28 cellular contexts compared by ENCODE assay signal in genomic region chr15:75887178-75887577, GRCh38. TPM values are rescaled to one million over a fixed set of nuclear protein-coding genes. Genes with fewer than 3 reads are reported as not detected.
A peak's percentile ranks its signal among the peaks of the same experiment; 100 is the strongest.
DNase-seq lines count a peak whose midpoint lies in the region; ATAC-seq, FAIRE-seq and TF ChIP-seq lines count a peak whose summit lies in the region.
"Had no signal": no experiment of that assay in that cellular context is flagged by ENCODE, and none has a peak within 500 bp of the region (broad histone marks: within the 10 kb centered on the region; RNA-seq: fewer than 3 reads in every experiment).

No MANE protein-coding gene starts in this region.

- no peak overlapping the region for H2AFZ ChIP-seq in K562 (ENCODE audit: low read depth, low read length)

- H3K9me3 ChIP-seq in K562 (replicated peaks; ENCODE audit: control insufficient read depth, insufficient read depth, low read depth, low read length): no peaks in the 10 kb centered on the region
- H3K9me3 ChIP-seq: A549; BLaER1 treated with 17β-estradiol and CSF1 and Interleukin-3, amounts not matched to agents 10 nM and 100 nM; HAP-1; Peyer's patch; SK-N-SH had no signal

- intact Hi-C loops in K562 (cut with micrococcal nuclease): no loop called here

- no peak for TF ChIP-seq RAD21 in K562 (CRISPR knock-in tag; conservative IDR thresholded peaks at IDR 0.05 in 1 of 2, IDR thresholded peaks at IDR 0.05 in 1 of 2)

- H3K9me1 ChIP-seq in K562 (ENCODE audit: control insufficient read depth, insufficient read depth, low read length): no peaks in the 10 kb centered on the region

- no peak overlapping the region for H3K4me3 ChIP-seq in K562
- H3K4me3 ChIP-seq: A549; BLaER1 treated with 17β-estradiol and CSF1 and Interleukin-3, amounts not matched to agents 10 nM and 100 nM; HAP-1; Peyer's patch had no signal

- H3K4me1 ChIP-seq in K562 (replicated peaks in 1 of 2; ENCODE audit: control insufficient read depth in 2 of 2, insufficient read depth in 2 of 2, low read length in 2 of 2): 0 out of 5 replicates have a peak, but pooled peaks cover 0 to 3% of the 10 kb centered on the region in 2 experiments
- H3K4me1 ChIP-seq: Peyer's patch had no signal

- 86% methylated on average over 1 of the region's 1 CpG for WGBS in K562 (ENCODE audit: insufficient coverage, low coverage, missing lambda C conversion rate)

- no peak overlapping the region for H3K9ac ChIP-seq in K562 (ENCODE audit: insufficient read depth in 1 of 2, low read depth in 2 of 2, low read length in 2 of 2)
- H3K9ac ChIP-seq: BLaER1 treated with 17β-estradiol and CSF1 and Interleukin-3, amounts not matched to agents 10 nM and 100 nM; SK-N-SH had no signal

- DNase-seq in COLO668 (lab: John Stamatoyannopoulos, UW; ENCODE audit: unreplicated experiment) (peak; percentile 20), DMS53 (lab: John Stamatoyannopoulos, UW) (peak; percentile 60), NCI-H146 treated with DMSO at 0.1 percent for 48 hours (lab: John Stamatoyannopoulos, UW; ENCODE audit: unreplicated experiment) (peak; percentile 4), K562 (ENCODE audit: extremely low read depth in 1 of 4, low spot score in 3 of 4) (no peak), T-helper 2 cell (no peak)
- DNase-seq: AML-193; CD4-positive, alpha-beta T cell; COR-L47; DND-41; GOT3; HFFc6; Karpas-422; NCI-H1092; NCI-H1417 treated with DMSO at 0.1 percent for 48 hours; NCI-H187 treated with DMSO at 0.1 percent for 48 hours; NCI-H2171 treated with DMSO at 0.1 percent for 48 hours; NCI-H345; NCI-H524 treated with DMSO at 0.1 percent for 48 hours; Peyer's patch; SK-N-SH; T-helper 17 cell had no signal

- no peak for TF ChIP-seq EP300 in K562 (IDR thresholded peaks at IDR 0.05; ENCODE audit: low read length)

- no peak for ATAC-seq in K562
- ATAC-seq in HG03196 (IDR thresholded peaks at IDR 0.05; ENCODE audit: unreplicated experiment): no peak
- ATAC-seq in SK-N-SH treated with all-trans-retinoic acid at 6 μM for 48 hours: no peak
- no peak for ATAC-seq in activated CD4-positive, CD25-positive, alpha-beta regulatory T cell treated with anti-CD3 and anti-CD28 coated beads, Interleukin-2, amount 50 U/mL, for 24 hours
- ATAC-seq: A549, T-helper 17 cell had no signal

- TF ChIP-seq CTCF in K562 (IDR thresholded peaks at IDR 0.05 in 2 of 3, conservative IDR thresholded peaks at IDR 0.05 in 1 of 3; ENCODE audit: insufficient read depth in 2 of 3, low read depth in 1 of 3, low read length in 3 of 3): no peak

- no peaks in the 10 kb centered on the region for H4K20me1 ChIP-seq in K562 (replicated peaks; ENCODE audit: control insufficient read depth, insufficient read depth, low read length)

- H3K27ac ChIP-seq in K562 (ENCODE audit: extremely low read depth, low read depth, low read length): no peak overlapping the region
- H3K27ac ChIP-seq: A549; BLaER1 treated with 17β-estradiol and CSF1 and Interleukin-3, amounts not matched to agents 10 nM and 100 nM; Peyer's patch had no signal

- in situ Hi-C loops in K562 (cut with MboI): no loop called here

- H3K27me3 ChIP-seq in K562 (ENCODE audit: control insufficient read depth in 2 of 2, insufficient read depth in 2 of 2, low read length in 2 of 2): no peaks in the 10 kb centered on the region
- H3K27me3 ChIP-seq: BLaER1 treated with 17β-estradiol and CSF1 and Interleukin-3, amounts not matched to agents 10 nM and 100 nM; Peyer's patch had no signal

- BruUV-seq in K562 (replicated peaks; lab: Mats Ljungman, UMichigan): no TSS peak

- CTCF ChIA-PET in K562 (lab: Yijun Ruan, JAX; ENCODE audit: low intra/inter-chr PET ratio): no interaction called here

- no peak for TF ChIP-seq POLR2A in K562 (conservative IDR thresholded peaks at IDR 0.05)

- no peak for FAIRE-seq in K562 (lab: Jason Lieb, UNC)
- FAIRE-seq: GM18507 had no signal

- POLR2A ChIA-PET in K562 (lab: Yijun Ruan, JAX): interaction anchor here (1.4 to 1.6 kb wide), 2 partner anchors 12 to 22 kb away, joined by 3 to 5 read pairs; no protein-coding TSS in a partner anchor

- H3K79me2 ChIP-seq in K562 (ENCODE audit: control insufficient read depth, insufficient read depth, low read length): no peaks in the 10 kb centered on the region

- no peak overlapping the region for H3K4me2 ChIP-seq in K562 (ENCODE audit: insufficient read depth, low read length)
- H3K4me2 ChIP-seq: BLaER1 treated with 17β-estradiol and CSF1 and Interleukin-3, amounts not matched to agents 10 nM and 100 nM; SK-N-SH had no signal

- H3K36me3 ChIP-seq in K562 (ENCODE audit: control insufficient read depth, insufficient read depth, low read length): peaks cover 74% of the 10 kb centered on the region

TF ChIP-seq in K562, 482 proteins besides CTCF, POLR2A, EP300 and RAD21:
- TF ChIP-seq PCBP1 (IDR thresholded peaks at IDR 0.05; ENCODE audit: low read depth, low read length, poor library complexity, severe bottlenecking): no peak
- peak; percentile 2 for TF ChIP-seq MEIS2 (IDR thresholded peaks at IDR 0.05; ENCODE audit: partially characterized antibody)
- no peak for TF ChIP-seq CREB1 (IDR thresholded peaks at IDR 0.05)
- no peak for TF ChIP-seq CREB1 (CRISPR knock-in tag; IDR thresholded peaks at IDR 0.05)
- TF ChIP-seq MYC (IDR thresholded peaks at IDR 0.05; ENCODE audit: low read depth, low read length): no peak
- no peak for TF ChIP-seq MYC (CRISPR knock-in tag; IDR thresholded peaks at IDR 0.05; ENCODE audit: borderline replicate concordance, low read depth)
- TF ChIP-seq ZC3H8 (IDR thresholded peaks at IDR 0.05): no peak
- TF ChIP-seq YY1 (IDR thresholded peaks at IDR 0.05; ENCODE audit: borderline replicate concordance in 1 of 3, control insufficient read depth in 1 of 3, extremely low read depth in 1 of 3, insufficient read depth in 3 of 3, insufficient read length in 1 of 3, insufficient replicate concordance in 2 of 3, low read depth in 1 of 3, low read length in 2 of 3): no peak
- TF ChIP-seq NR4A1 (CRISPR knock-in tag; IDR thresholded peaks at IDR 0.05): no peak
- no peak for TF ChIP-seq NR4A1 (tag; IDR thresholded peaks at IDR 0.05)
- no peak for TF ChIP-seq ATF7 (IDR thresholded peaks at IDR 0.05)

RNA-seq across cellular contexts. Expression of gene FBXO22, which starts 16.5 kb away (rescaled TPM):
- total RNA-seq in K562 (2011; cell fraction: chromatin; rRNA removed; ENCODE audit: low replicate concordance): 64.2 and 108 TPM in 2 replicates
- 35.4 and 44.9 TPM in 2 replicates for total RNA-seq in K562 (2011; cell fraction: nucleolus; rRNA removed)
- total RNA-seq in K562 (2011; cell fraction: nucleoplasm; rRNA removed): 59.8 and 82.0 TPM in 2 replicates
- total RNA-seq in K562 (2014; rRNA removed) (68.8 and 69.6 TPM in 2 replicates), K562 (2014; rRNA removed; fragmentation: Illumina TruSeq; extraction: Trizol) (75.5 and 81.7 TPM in 2 replicates), K562 (2015; rRNA removed; fragmentation: Illumina TruSeq; extraction: Trizol) (52.7 and 53.0 TPM in 2 replicates), K562 (2021) (81.4 and 85.9 TPM in 2 replicates)
- polyA plus RNA-seq in K562 (2011; rRNA removed) (76.6 and 99.4 TPM in 2 replicates), K562 (2014; fragmentation: Illumina TruSeq; extraction: Trizol) (53.4 and 66.5 TPM in 2 replicates), K562 (2014; fragmentation: Nextera tagmentation; extraction: Ambion mirVana) (10 to 100 TPM; 24.4 to 31.0 TPM), K562 (2014; rRNA removed) (54.8 and 63.4 TPM in 2 replicates)
- polyA plus RNA-seq in K562 (2011; cell fraction: cytosol; rRNA removed): 45.7 and 49.8 TPM in 2 replicates
- polyA plus RNA-seq in K562 (2011; cell fraction: nucleus; rRNA removed): 61.1 and 62.7 TPM in 2 replicates
- 49.0 and 61.2 TPM in 2 replicates for polyA plus RNA-seq in K562 (2012)
- 74.7 and 82.1 TPM in 2 replicates for polyA minus RNA-seq in K562 (2011; rRNA and poly(A)+ RNA removed)
- 41.8 and 46.7 TPM in 2 replicates for polyA minus RNA-seq in K562 (2011; cell fraction: cytosol; rRNA and poly(A)+ RNA removed)
- polyA minus RNA-seq in K562 (2011; cell fraction: nucleus; rRNA and poly(A)+ RNA removed): 35.5 and 53.4 TPM in 2 replicates

RNA-seq across cellular contexts. Expression of gene UBE2Q2, which starts 43.9 kb away (rescaled TPM):
- total RNA-seq in K562 (2011; cell fraction: chromatin; rRNA removed; ENCODE audit: low replicate concordance): 25.9 and 57.4 TPM in 2 replicates
- total RNA-seq in K562 (2011; cell fraction: nucleolus; rRNA removed): 17.8 and 19.2 TPM in 2 replicates
- 40.3 and 64.1 TPM in 2 replicates for total RNA-seq in K562 (2011; cell fraction: nucleoplasm; rRNA removed)
- total RNA-seq in K562 (2014; rRNA removed): 11.6 and 12.1 TPM in 2 replicates
- total RNA-seq in K562 (2014; rRNA removed; fragmentation: Illumina TruSeq; extraction: Trizol): 22.0 and 22.9 TPM in 2 replicates
- total RNA-seq in K562 (2015; rRNA removed; fragmentation: Illumina TruSeq; extraction: Trizol): 20.2 and 24.0 TPM in 2 replicates
- 15.2 and 16.2 TPM in 2 replicates for total RNA-seq in K562 (2021)
- 15.4 and 19.2 TPM in 2 replicates for polyA plus RNA-seq in K562 (2011; rRNA removed)
- polyA plus RNA-seq in K562 (2011; cell fraction: cytosol; rRNA removed): 5.5 and 7.4 TPM in 2 replicates
- 19.2 and 26.7 TPM in 2 replicates for polyA plus RNA-seq in K562 (2011; cell fraction: nucleus; rRNA removed)
- polyA plus RNA-seq in K562 (2012): 13.1 and 13.6 TPM in 2 replicates
- polyA plus RNA-seq in K562 (2014; fragmentation: Illumina TruSeq; extraction: Trizol): 13.4 and 16.9 TPM in 2 replicates
- 1 to 10 TPM; 6.2 to 7.1 TPM for polyA plus RNA-seq in K562 (2014; fragmentation: Nextera tagmentation; extraction: Ambion mirVana)
- 13.0 and 13.5 TPM in 2 replicates for polyA plus RNA-seq in K562 (2014; rRNA removed)
- polyA minus RNA-seq in K562 (2011; rRNA and poly(A)+ RNA removed): 16.7 and 18.0 TPM in 2 replicates
- 6.3 and 6.8 TPM in 2 replicates for polyA minus RNA-seq in K562 (2011; cell fraction: cytosol; rRNA and poly(A)+ RNA removed)
- polyA minus RNA-seq in K562 (2011; cell fraction: nucleus; rRNA and poly(A)+ RNA removed): 25.3 and 28.0 TPM in 2 replicates

Comparison
In these comparisons a context has a peak if more than half of its experiments do, and no peak if none do; other contexts are left out.
1. DNase-seq: peak in COLO668 (single experiment), DMS53 (single experiment) and NCI-H146 treated with DMSO at 0.1 percent for 48 hours (single experiment); none in K562 (0 of 4) and T-helper 2 cell (0 of 5).